ENCODE assay signal across 24 cellular contexts in genomic region chr4:10140866-10141759, GRCh38. TPM values are rescaled to one million over a fixed set of nuclear protein-coding genes. Genes with fewer than 3 reads are reported as not detected.
DNase-seq lines count a peak whose midpoint lies in the region; ATAC-seq, FAIRE-seq and TF ChIP-seq lines count a peak whose summit lies in the region.
"Had no signal": no experiment of that assay in that cellular context is flagged by ENCODE, and none has a peak within 500 bp of the region (broad histone marks: within the 10 kb centered on the region; RNA-seq: fewer than 3 reads in every experiment).

No MANE protein-coding gene starts in this region.

- H3K27me3 ChIP-seq in DOHH2 (ENCODE audit: control insufficient read depth, low read length) (peaks cover 27% of the 10 kb centered on the region), K562 (ENCODE audit: control insufficient read depth in 2 of 2, insufficient read depth in 2 of 2, low read length in 2 of 2) (peaks cover 37 to 71% of the 10 kb centered on the region in 2 experiments; a peak in 3 of 5 replicates), Peyer's patch (no peaks in the 10 kb centered on the region), body of pancreas (no peaks in the 10 kb centered on the region)
- H3K27me3 ChIP-seq: ovary, testis had no signal

- no peak overlapping the region for H3K4me2 ChIP-seq in DOHH2 (ENCODE audit: low read length)
- H3K4me2 ChIP-seq in K562 (ENCODE audit: insufficient read depth, low read length), result no peak overlapping the region

- H3K9me2 ChIP-seq in DOHH2 (replicated peaks; ENCODE audit: control insufficient read depth, low read length), result no peaks in the 10 kb centered on the region

- H4K20me1 ChIP-seq in DOHH2 (ENCODE audit: control insufficient read depth, insufficient read depth, low read depth, low read length) (no peaks in the 10 kb centered on the region), K562 (replicated peaks; ENCODE audit: control insufficient read depth, insufficient read depth, low read length) (no peaks in the 10 kb centered on the region)

- TF ChIP-seq CTCF in DOHH2 (IDR thresholded peaks at IDR 0.05; ENCODE audit: low read depth, low read length, poor library complexity, severe bottlenecking) (peak; percentile 16), K562 (IDR thresholded peaks at IDR 0.05 in 2 of 3, conservative IDR thresholded peaks at IDR 0.05 in 1 of 3; ENCODE audit: insufficient read depth in 2 of 3, low read depth in 1 of 3, low read length in 3 of 3) (peak; percentile 60 to 82 (median 63); a peak in 5 of 6 replicates), Peyer's patch (IDR thresholded peaks at IDR 0.05) (no peak), body of pancreas (IDR thresholded peaks at IDR 0.05) (no peak)

- H3K27ac ChIP-seq in DOHH2 (ENCODE audit: low read depth, low read length) (no peak overlapping the region), K562 (ENCODE audit: extremely low read depth, low read depth, low read length) (no peak overlapping the region), Peyer's patch (no peak overlapping the region), body of pancreas (no peak overlapping the region)
- H3K27ac ChIP-seq: C4-2B, GM23248, ovary, spleen, testis had no signal

- no TSS peak for BruUV-seq in K562 (replicated peaks; lab: Mats Ljungman, UMichigan)

- H3K4me1 ChIP-seq in DOHH2 (ENCODE audit: control insufficient read depth, low read length), result peaks cover 7% of the 10 kb centered on the region; the same call in 1 of the 2 replicates
- H3K4me1 ChIP-seq in K562 (replicated peaks in 1 of 2; ENCODE audit: control insufficient read depth in 2 of 2, insufficient read depth in 2 of 2, low read length in 2 of 2), result no peaks in the 10 kb centered on the region
- H3K4me1 ChIP-seq in Peyer's patch, result no peaks in the 10 kb centered on the region
- no peaks in the 10 kb centered on the region for H3K4me1 ChIP-seq in body of pancreas
- H3K4me1 ChIP-seq: spleen, testis had no signal

- no peak overlapping the region for H2AFZ ChIP-seq in K562 (ENCODE audit: low read depth, low read length)
- H2AFZ ChIP-seq: GM23248 had no signal

- no peak for TF ChIP-seq POLR2A in K562 (conservative IDR thresholded peaks at IDR 0.05)
- TF ChIP-seq POLR2A in Peyer's patch (IDR thresholded peaks at IDR 0.05), result no peak
- no peak for TF ChIP-seq POLR2A in body of pancreas (IDR thresholded peaks at IDR 0.05)

- WGBS in K562 (ENCODE audit: insufficient coverage, low coverage, missing lambda C conversion rate), result 2% methylated on average over 10 of the region's 10 CpGs
- 35 to 49% methylated on average over 10 of the region's 10 CpGs for WGBS in body of pancreas, 2 donors

- H3K36me3 ChIP-seq in DOHH2 (ENCODE audit: control insufficient read depth, low read length), result no peaks in the 10 kb centered on the region
- H3K36me3 ChIP-seq in K562 (ENCODE audit: control insufficient read depth, insufficient read depth, low read length), result no peaks in the 10 kb centered on the region
- no peaks in the 10 kb centered on the region for H3K36me3 ChIP-seq in Peyer's patch
- no peaks in the 10 kb centered on the region for H3K36me3 ChIP-seq in body of pancreas (replicated peaks in 1 of 2; ENCODE audit: insufficient read depth in 1 of 2, low read depth in 2 of 2)
- H3K36me3 ChIP-seq: ovary, spleen had no signal

- TF ChIP-seq EP300 in K562 (IDR thresholded peaks at IDR 0.05; ENCODE audit: low read length), result no peak

- CTCF ChIA-PET in HEK293T (lab: Yijun Ruan, JAX) (no interaction called here), K562 (lab: Yijun Ruan, JAX; ENCODE audit: low intra/inter-chr PET ratio) (no interaction called here)

- H3K4me3 ChIP-seq in DOHH2 (ENCODE audit: low read length) (no peak overlapping the region), K562 (no peak overlapping the region), Peyer's patch (no peak overlapping the region), body of pancreas (no peak overlapping the region)
- H3K4me3 ChIP-seq: GM23248, ovary, spleen, testis had no signal

- FAIRE-seq in K562 (lab: Jason Lieb, UNC), result peak; percentile 73
- FAIRE-seq: urothelium cell line had no signal

- H3K9me3 ChIP-seq in DOHH2 (ENCODE audit: control insufficient read depth, insufficient read depth, low read length), result no peaks in the 10 kb centered on the region
- H3K9me3 ChIP-seq in K562 (replicated peaks; ENCODE audit: control insufficient read depth, insufficient read depth, low read depth, low read length), result no peaks in the 10 kb centered on the region
- no peaks in the 10 kb centered on the region for H3K9me3 ChIP-seq in Peyer's patch
- no peaks in the 10 kb centered on the region for H3K9me3 ChIP-seq in body of pancreas
- H3K9me3 ChIP-seq: ovary, spleen, testis had no signal

- in situ Hi-C loops in K562 (cut with MboI), result no loop called here

- H3K79me2 ChIP-seq in DOHH2 (ENCODE audit: control insufficient read depth, low read length) (no peaks in the 10 kb centered on the region), K562 (ENCODE audit: control insufficient read depth, insufficient read depth, low read length) (no peaks in the 10 kb centered on the region)

- H3K9me1 ChIP-seq in K562 (ENCODE audit: control insufficient read depth, insufficient read depth, low read length), result no peaks in the 10 kb centered on the region

- intact Hi-C loops in K562 (cut with micrococcal nuclease) (no loop called here), body of pancreas (cut with DNase I) (no loop called here)

- DNase-seq in HEK293T (ENCODE audit: extremely low spot score) (peak; percentile 15), K562 (ENCODE audit: extremely low read depth in 1 of 4, low spot score in 3 of 4) (peak; percentile 34 to 54 (median 50)), iPS-NIHi7 (ENCODE audit: extremely low spot score) (peak; percentile 84), Peyer's patch (no peak), NCI-H2227 treated with DMSO at 0.1 percent for 48 hours (lab: John Stamatoyannopoulos, UW) (no peak), body of pancreas (no peak)
- DNase-seq: activated CD4-positive, alpha-beta memory T cell treated with anti-CD3 and anti-CD28 coated beads for 36 hours; aorta; GM23248; Kasumi-1; left ventricle myocardium superior; natural killer cell; NCI-H187; NCI-H526; ovary; right cardiac atrium; spleen; stimulated activated CD4-positive, alpha-beta T cell treated with anti-CD3 and anti-CD28 coated beads, Interleukin-4, amount 100 ng/mL, for 24 hours; stimulated activated naive CD4-positive, alpha-beta T cell; testis had no signal

- no peak overlapping the region for H3K9ac ChIP-seq in K562 (ENCODE audit: insufficient read depth in 1 of 2, low read depth in 2 of 2, low read length in 2 of 2)
- H3K9ac ChIP-seq: GM23248 had no signal

- POLR2A ChIA-PET in HEK293T (lab: Yijun Ruan, JAX) (interaction anchor here (1.1 kb wide), 1 partner anchor 26 kb away, joined by 3 read pairs; no protein-coding TSS in a partner anchor), K562 (lab: Yijun Ruan, JAX) (interaction anchor here (0.6 to 5.0 kb wide), 5 partner anchors 8 to 64 kb away, joined by 3 to 56 read pairs (median 4); partner anchors contain the start of gene WDR1)

- peak in 1 of 2 experiments; percentile 53; a peak in 2 of 4 replicates for TF ChIP-seq RAD21 in K562 (CRISPR knock-in tag; conservative IDR thresholded peaks at IDR 0.05 in 1 of 2, IDR thresholded peaks at IDR 0.05 in 1 of 2)

- H3F3A ChIP-seq in DOHH2 (ENCODE audit: control insufficient read depth, insufficient read depth), result no peaks in the 10 kb centered on the region

- peak; percentile 91 for ATAC-seq in K562
- no peak for ATAC-seq in GM21529 (IDR thresholded peaks at IDR 0.05; ENCODE audit: unreplicated experiment)
- ATAC-seq in body of pancreas, result no peak
- ATAC-seq: left ventricle myocardium superior, natural killer cell, right cardiac atrium had no signal

TF ChIP-seq in HEK293T, 16 proteins besides CTCF, POLR2A, EP300 and RAD21 (continues in another document):
- TF ChIP-seq SP1 (IDR thresholded peaks at IDR 0.05) (no peak), ELF4 (IDR thresholded peaks at IDR 0.05) (no peak), SUZ12 (IDR thresholded peaks at IDR 0.05) (no peak)

TF ChIP-seq in K562, 482 proteins besides CTCF, POLR2A, EP300 and RAD21 (continues in another document):
- TF ChIP-seq POLR2AphosphoS5 (IDR thresholded peaks at IDR 0.05; ENCODE audit: control insufficient read depth, insufficient read depth, low read depth, low read length) (no peak), ZNF785 (CRISPR knock-in tag; IDR thresholded peaks at IDR 0.05) (no peak), RNF2 (IDR thresholded peaks at IDR 0.05) (no peak), ESRRB (CRISPR knock-in tag; IDR thresholded peaks at IDR 0.05; ENCODE audit: borderline replicate concordance) (no peak)
- TF ChIP-seq, protein P1, sequence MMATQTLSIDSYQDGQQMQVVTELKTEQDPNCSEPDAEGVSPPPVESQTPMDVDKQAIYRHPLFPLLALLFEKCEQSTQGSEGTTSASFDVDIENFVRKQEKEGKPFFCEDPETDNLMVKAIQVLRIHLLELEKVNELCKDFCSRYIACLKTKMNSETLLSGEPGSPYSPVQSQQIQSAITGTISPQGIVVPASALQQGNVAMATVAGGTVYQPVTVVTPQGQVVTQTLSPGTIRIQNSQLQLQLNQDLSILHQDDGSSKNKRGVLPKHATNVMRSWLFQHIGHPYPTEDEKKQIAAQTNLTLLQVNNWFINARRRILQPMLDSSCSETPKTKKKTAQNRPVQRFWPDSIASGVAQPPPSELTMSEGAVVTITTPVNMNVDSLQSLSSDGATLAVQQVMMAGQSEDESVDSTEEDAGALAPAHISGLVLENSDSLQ (IDR thresholded peaks at IDR 0.05), result peak; percentile 25; the same call in 1 of the 2 replicates

RNA-seq across cellular contexts. Expression of gene WDR1, which starts 24.5 kb away (rescaled TPM):
- 72.4 and 125 TPM in 2 replicates for total RNA-seq in K562 (2011; cell fraction: chromatin; rRNA removed; ENCODE audit: low replicate concordance)
- 75.3 and 90.2 TPM in 2 replicates for total RNA-seq in K562 (2011; cell fraction: nucleolus; rRNA removed)
- total RNA-seq in K562 (2011; cell fraction: nucleoplasm; rRNA removed), result 64.2 and 70.3 TPM in 2 replicates
- total RNA-seq in K562 (2014; rRNA removed) (151 and 154 TPM in 2 replicates), K562 (2014; rRNA removed; fragmentation: Illumina TruSeq; extraction: Trizol) (111 and 112 TPM in 2 replicates), K562 (2015; rRNA removed; fragmentation: Illumina TruSeq; extraction: Trizol) (120 and 124 TPM in 2 replicates), K562 (2021) (186 and 213 TPM in 2 replicates), Peyer's patch (100 to 1,000 TPM; 170 to 192 (median 180) TPM), body of pancreas (10 to 100 TPM; 46.1 to 51.9 TPM)
- polyA plus RNA-seq in K562 (2011; rRNA removed) (140 and 186 TPM in 2 replicates), K562 (2014; fragmentation: Illumina TruSeq; extraction: Trizol) (139 and 149 TPM in 2 replicates), K562 (2014; fragmentation: Nextera tagmentation; extraction: Ambion mirVana) (10 to 100 TPM; 16.1 to 23.0 TPM), K562 (2014; rRNA removed) (120 and 125 TPM in 2 replicates)
- polyA plus RNA-seq in K562 (2011; cell fraction: cytosol; rRNA removed), result 176 and 298 TPM in 2 replicates
- 133 and 190 TPM in 2 replicates for polyA plus RNA-seq in K562 (2011; cell fraction: nucleus; rRNA removed)
- polyA plus RNA-seq in K562 (2012), result 144 and 177 TPM in 2 replicates
- polyA minus RNA-seq in K562 (2011; rRNA and poly(A)+ RNA removed), result 188 and 256 TPM in 2 replicates
- polyA minus RNA-seq in K562 (2011; cell fraction: cytosol; rRNA and poly(A)+ RNA removed), result 111 and 132 TPM in 2 replicates
- 53.7 and 56.2 TPM in 2 replicates for polyA minus RNA-seq in K562 (2011; cell fraction: nucleus; rRNA and poly(A)+ RNA removed)

Comparison
In these comparisons a context has a peak if more than half of its experiments do, and no peak if none do; other contexts are left out.
1. CTCF ChIP-seq: peak in DOHH2 (single experiment) and K562 (3 of 3); none in Peyer's patch (0 of 6) and body of pancreas (0 of 7).
2. DNase-seq: peak in HEK293T (single experiment), K562 (4 of 4) and iPS-NIHi7 (single experiment); none in Peyer's patch (0 of 3), NCI-H2227 treated with DMSO at 0.1 percent for 48 hours (single experiment) and body of pancreas (0 of 4).